15 cellular contexts compared by ENCODE assay signal in genomic region chr3:21013566-21013965, GRCh38.
A peak's percentile ranks its signal among the peaks of the same experiment; 100 is the strongest.
DNase-seq lines count a peak whose midpoint lies in the region; ATAC-seq and TF ChIP-seq lines count a peak whose summit lies in the region.
"Had no signal": no experiment of that assay in that cellular context is flagged by ENCODE, and none has a peak within 500 bp of the region (broad histone marks: within the 10 kb centered on the region; RNA-seq: fewer than 3 reads in every experiment).

No MANE protein-coding gene starts in this region.

- peak; percentile 4 for DNase-seq in A172 (ENCODE audit: low spot score)
- DNase-seq in HS-27A (ENCODE audit: low read depth): peak; percentile 4
- DNase-seq in astrocyte of the hippocampus (ENCODE audit: low read depth, low spot score): peak; percentile 4
- DNase-seq in kidney tubule cell (ENCODE audit: low spot score): peak; percentile 35
- no peak for DNase-seq in omental fat pad (ENCODE audit: low spot score)
- no peak for DNase-seq in SIG-M5 (lab: John Stamatoyannopoulos, UW)
- DNase-seq: 8988T; ACHN; C1 segment of cervical spinal cord; Calu3; CD4-positive, alpha-beta T cell; DMS 273 treated with DMSO at 0.1 percent for 48 hours; GM23248 had no signal

- no peak for ATAC-seq in omental fat pad (ENCODE audit: low FRiP score)
- ATAC-seq in HG02642 (IDR thresholded peaks at IDR 0.05; ENCODE audit: poor library complexity, unreplicated experiment): no peak
- ATAC-seq: HCT116 had no signal

- TF ChIP-seq CTCF in omental fat pad (IDR thresholded peaks at IDR 0.05): no peak

Comparison
In these comparisons a context has a peak if more than half of its experiments do, and no peak if none do; other contexts are left out.
1. DNase-seq: peak in A172 (single experiment), HS-27A (single experiment), astrocyte of the hippocampus (single experiment) and kidney tubule cell (single experiment); none in omental fat pad (single experiment) and SIG-M5 (single experiment).